ENCODE assay signal across 9 cellular contexts in the genomic region with DNA sequence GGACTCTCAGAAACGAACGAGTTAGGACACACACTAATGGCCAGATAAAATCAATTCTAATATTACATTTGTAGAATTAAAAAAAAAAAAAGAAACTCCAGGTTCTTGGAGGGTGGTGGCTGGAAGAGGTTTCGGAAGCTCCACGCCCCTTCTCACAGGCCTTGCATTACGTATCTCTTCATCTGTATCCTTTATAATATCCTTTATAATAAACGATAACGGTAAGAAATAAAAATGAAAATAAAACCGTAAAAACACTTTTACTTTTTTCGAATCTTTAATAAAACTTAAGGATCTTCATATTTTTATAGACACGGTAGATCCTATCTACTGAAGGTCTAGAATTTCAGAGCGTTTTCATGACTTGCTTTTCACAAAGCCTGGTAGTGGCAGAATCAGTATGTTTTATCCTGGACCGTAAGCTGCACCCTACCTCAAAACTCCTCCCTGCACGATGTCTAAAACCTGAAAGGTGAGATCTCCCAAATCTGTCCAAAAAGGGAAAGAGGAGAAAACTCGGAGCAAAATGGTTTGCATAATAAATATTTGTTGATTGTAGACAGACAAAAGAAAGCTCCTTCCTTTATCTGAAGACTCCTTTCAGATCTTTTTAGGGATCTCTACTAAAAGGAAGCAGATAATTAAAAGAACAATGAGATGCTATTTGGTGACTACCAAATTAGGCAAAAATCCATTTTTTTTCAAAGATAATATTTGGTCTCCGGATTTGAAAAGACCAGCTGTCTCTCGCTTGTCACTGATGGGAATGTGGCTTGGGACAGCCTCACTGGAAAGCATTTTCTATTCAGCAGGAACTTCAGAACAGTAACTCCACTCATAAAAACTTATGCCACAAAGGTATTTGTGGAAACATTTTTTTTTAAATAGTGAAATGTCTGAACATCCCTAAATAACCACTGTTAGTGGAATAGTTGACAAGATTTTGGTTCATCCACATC. TPM values are rescaled to one million over a fixed set of nuclear protein-coding genes. Genes with fewer than 3 reads are reported as not detected.
DNase-seq lines count a peak whose midpoint lies in the region; ATAC-seq lines count a peak whose summit lies in the region.
"Had no signal": no experiment of that assay in that cellular context is flagged by ENCODE, and none has a peak within 500 bp of the region (broad histone marks: within the 10 kb centered on the region; RNA-seq: fewer than 3 reads in every experiment).

No MANE protein-coding gene starts in this region.

- H3K9ac ChIP-seq in mucosa of rectum (ENCODE audit: low read depth in 1 of 2, low read length in 2 of 2) = peak overlapping the region; percentile 30 to 43

- H3K27me3 Mint-ChIP-seq in activated T-helper 2 cell treated with anti-CD3 and anti-CD28 coated beads, Interferon-gamma antibody, Interleukin-2, Interleukin-4, amounts not matched to agents 10 μg/mL and 5 μg/mL and 100 μg/mL, durations not matched to agents 14 hours and 24 hours and 36 hours (ENCODE audit: low read depth) = peaks cover 28% of the 10 kb centered on the region

- no peak for ATAC-seq in right cardiac atrium
- no peak for ATAC-seq in Right ventricle myocardium inferior
- no peak for ATAC-seq in GM18498 (IDR thresholded peaks at IDR 0.05; ENCODE audit: unreplicated experiment)
- no peak for ATAC-seq in GM18867 (IDR thresholded peaks at IDR 0.05; ENCODE audit: unreplicated experiment)
- ATAC-seq in sciatic nerve = no peak

- no peak overlapping the region for H3K27ac Mint-ChIP-seq in activated T-helper 2 cell treated with anti-CD3 and anti-CD28 coated beads, Interferon-gamma antibody, Interleukin-2, Interleukin-4, amounts not matched to agents 10 μg/mL and 5 μg/mL and 100 μg/mL, durations not matched to agents 14 hours and 24 hours and 36 hours

- H3K4me3 ChIP-seq in right cardiac atrium (ENCODE audit: low read length) (peak overlapping the region; percentile 65), mucosa of rectum (ENCODE audit: low read length in 2 of 2) (peak overlapping the region; percentile 55 to 69)

- H3K4me3 Mint-ChIP-seq in activated T-helper 2 cell treated with anti-CD3 and anti-CD28 coated beads, Interferon-gamma antibody, Interleukin-2, Interleukin-4, amounts not matched to agents 10 μg/mL and 5 μg/mL and 100 μg/mL, durations not matched to agents 14 hours and 24 hours and 36 hours (ENCODE audit: low read depth) = peak overlapping the region; percentile 97

- peaks cover 2% of the 10 kb centered on the region for H3K27me3 ChIP-seq in right cardiac atrium (ENCODE audit: control insufficient read depth, insufficient read depth)
- peaks cover 16 to 38% of the 10 kb centered on the region in 2 donors for H3K27me3 ChIP-seq in mucosa of rectum (ENCODE audit: control insufficient read depth in 2 of 2, insufficient read depth in 2 of 2, low read length in 2 of 2)

- H3K36me3 ChIP-seq in mucosa of rectum (ENCODE audit: control insufficient read depth in 2 of 2, insufficient read depth in 2 of 2, low read length in 2 of 2) = peaks cover 2 to 4% of the 10 kb centered on the region in 2 donors

- peaks cover 45% of the 10 kb centered on the region for H3K4me1 Mint-ChIP-seq in activated T-helper 2 cell treated with anti-CD3 and anti-CD28 coated beads, Interferon-gamma antibody, Interleukin-2, Interleukin-4, amounts not matched to agents 10 μg/mL and 5 μg/mL and 100 μg/mL, durations not matched to agents 14 hours and 24 hours and 36 hours (ENCODE audit: low read depth)

- H3K27ac ChIP-seq in right cardiac atrium (ENCODE audit: low read length) = no peak overlapping the region
- peak overlapping the region in 1 of 2 donors; percentile 61 for H3K27ac ChIP-seq in mucosa of rectum (ENCODE audit: low read depth in 2 of 2, low read length in 2 of 2)

- no peaks in the 10 kb centered on the region for H3K9me3 Mint-ChIP-seq in activated T-helper 2 cell treated with anti-CD3 and anti-CD28 coated beads, Interferon-gamma antibody, Interleukin-2, Interleukin-4, amounts not matched to agents 10 μg/mL and 5 μg/mL and 100 μg/mL, durations not matched to agents 14 hours and 24 hours and 36 hours

- DNase-seq in right cardiac atrium = no peak
- DNase-seq in Right ventricle myocardium inferior (ENCODE audit: missing footprints) = no peak
- DNase-seq in activated T-helper 2 cell treated with anti-CD3 and anti-CD28 coated beads, Interferon-gamma antibody, Interleukin-2, Interleukin-4, amounts not matched to agents 10 μg/mL and 5 μg/mL and 100 μg/mL, durations not matched to agents 14 hours and 24 hours and 36 hours (ENCODE audit: low spot score) = no peak
- DNase-seq in kidney tubule cell (ENCODE audit: low spot score) = no peak
- no peak for DNase-seq in sciatic nerve (ENCODE audit: low spot score)
- DNase-seq: cerebellar nuclear complex had no signal

- H3K9me3 ChIP-seq in right cardiac atrium (ENCODE audit: control insufficient read depth, low read length) (no peaks in the 10 kb centered on the region), mucosa of rectum (ENCODE audit: control insufficient read depth in 2 of 2, low read length in 2 of 2) (no peaks in the 10 kb centered on the region)

- peaks cover 21% of the 10 kb centered on the region for H3K36me3 Mint-ChIP-seq in activated T-helper 2 cell treated with anti-CD3 and anti-CD28 coated beads, Interferon-gamma antibody, Interleukin-2, Interleukin-4, amounts not matched to agents 10 μg/mL and 5 μg/mL and 100 μg/mL, durations not matched to agents 14 hours and 24 hours and 36 hours (ENCODE audit: low read depth)

- H3K4me1 ChIP-seq in right cardiac atrium (ENCODE audit: control insufficient read depth, insufficient read depth, low read length) (no peaks in the 10 kb centered on the region), mucosa of rectum (ENCODE audit: control insufficient read depth in 2 of 2, insufficient read depth in 2 of 2, low read length in 2 of 2) (peaks cover 6 to 12% of the 10 kb centered on the region in 2 donors)

- 33% methylated on average over 16 of the region's 16 CpGs for WGBS in right cardiac atrium

- intact Hi-C loops in right cardiac atrium (cut with DNase I) (loop anchor here in 1 of 4 donors (10.0 kb wide), 1 partner anchor 205 kb away; no protein-coding TSS in a partner anchor), Right ventricle myocardium inferior (cut with DNase I) (loop anchor here (5.0 to 10.0 kb wide), 3 partner anchors 108 to 205 kb away; partner anchors contain the start of gene DARS1), sciatic nerve (cut with DNase I) (no loop called here)
- intact Hi-C loops in activated T-helper 2 cell treated with anti-CD3 and anti-CD28 coated beads, Interferon-gamma antibody, Interleukin-2, Interleukin-4, amounts not matched to agents 10 μg/mL and 5 μg/mL and 100 μg/mL, durations not matched to agents 14 hours and 24 hours and 36 hours (cut with micrococcal nuclease) = loop anchor here (2.0 to 10.0 kb wide), 7 partner anchors 93 to 1203 kb away; partner anchors contain the start of genes CCNT2, MCM6, RAB3GAP1 and UBXN4

RNA-seq across cellular contexts. Expression of gene CXCR4, which starts 2.0 kb away (rescaled TPM):
- total RNA-seq in right cardiac atrium (1 to 10 TPM; 2.2 to 3.6 (median 3.4) TPM), Right ventricle myocardium inferior (3.1 TPM), sciatic nerve (39.8 TPM)
- 3.8 TPM for polyA plus RNA-seq in right cardiac atrium
- 140 and 144 TPM in 2 replicates for total RNA-seq in activated T-helper 2 cell treated with anti-CD3 and anti-CD28 coated beads, Interferon-gamma antibody, Interleukin-2, Interleukin-4, amounts not matched to agents 10 μg/mL and 5 μg/mL and 100 μg/mL, durations not matched to agents 14 hours and 24 hours and 36 hours
